ENCODE assay signal across 32 cellular contexts in the genomic region with DNA sequence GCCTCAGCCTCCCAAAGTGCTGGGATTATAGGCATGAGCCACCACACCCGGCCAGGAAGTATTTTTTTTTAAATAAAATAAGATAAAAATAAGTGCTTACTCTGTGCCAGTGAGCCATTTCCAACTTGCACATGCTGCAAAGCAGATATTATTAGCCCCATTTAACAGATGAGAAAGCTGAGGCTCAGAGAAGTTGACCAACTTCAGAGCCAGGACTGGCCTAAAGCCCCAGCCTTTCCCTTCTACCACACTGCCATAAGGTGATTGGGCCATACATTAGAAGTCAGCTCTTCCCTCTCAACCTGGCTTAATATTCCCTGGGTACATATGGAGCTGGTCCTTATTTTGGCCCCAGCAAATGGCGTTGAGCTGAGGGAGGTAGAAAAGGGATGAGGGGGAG. TPM values are rescaled to one million over a fixed set of nuclear protein-coding genes. Genes with fewer than 3 reads are reported as not detected.
"Had no signal": no experiment of that assay in that cellular context is flagged by ENCODE, and none has a peak within 500 bp of the region (broad histone marks: within the 10 kb centered on the region; RNA-seq: fewer than 3 reads in every experiment).

No MANE protein-coding gene starts in this region.

- H3K4me3 Mint-ChIP-seq: naive thymus-derived CD4-positive, alpha-beta T cell had no signal

- H3K4me1 ChIP-seq: gastrocnemius medialis, left lung, lower lobe of right lung had no signal

- H3K4me3 ChIP-seq: coronary artery, dorsolateral prefrontal cortex, esophagus squamous epithelium, gastrocnemius medialis, heart right ventricle, left lung, lower lobe of right lung had no signal

- DNase-seq: dermis blood vessel endothelial cell; dorsolateral prefrontal cortex; effector CD4-positive, alpha-beta T cell; effector memory CD4-positive, alpha-beta T cell; erythroblast; esophagus squamous epithelium; foreskin fibroblast; foreskin melanocyte; gastrocnemius medialis; glutamatergic neuron; head of caudate nucleus; heart right ventricle; hippocampal formation; left cardiac atrium; left lung; left ventricle myocardium superior; lower lobe of right lung; mesendoderm; midbrain; naive thymus-derived CD4-positive, alpha-beta T cell had no signal

- H3K27ac ChIP-seq: coronary artery, dorsolateral prefrontal cortex, epithelial cell of prostate, esophagus squamous epithelium, gastrocnemius medialis, heart right ventricle, left lung, lower lobe of right lung had no signal

- H3K27me3 ChIP-seq: dorsolateral prefrontal cortex, left lung had no signal

- H3K36me3 ChIP-seq: esophagus squamous epithelium, gastrocnemius medialis, heart right ventricle, left lung, lower lobe of right lung had no signal

- H3K9me3 ChIP-seq: esophagus squamous epithelium, gastrocnemius medialis, heart right ventricle, left lung, lower lobe of right lung had no signal

- FAIRE-seq: colon, endometrium, islet of Langerhans, keratinocyte had no signal

- H3K27ac Mint-ChIP-seq: naive thymus-derived CD4-positive, alpha-beta T cell had no signal

- ATAC-seq: esophagus mucosa; gastrocnemius medialis; heart right ventricle; left cardiac atrium; left lung; left ventricle myocardium superior; lower lobe of right lung; naive thymus-derived CD4-positive, alpha-beta T cell had no signal

- H3K4me1 Mint-ChIP-seq: naive thymus-derived CD4-positive, alpha-beta T cell had no signal

RNA-seq across cellular contexts. Expression of gene NEUROD2, which starts 25.1 kb away (rescaled TPM):
- total RNA-seq: dermis blood vessel endothelial cell; esophagus mucosa; esophagus squamous epithelium; gastrocnemius medialis; glomerular endothelial cell; heart right ventricle; kidney epithelial cell; left cardiac atrium; left lung; left ventricle myocardium superior; lower lobe of right lung; lung microvascular endothelial cell; mucosa of gallbladder; naive thymus-derived CD4-positive, alpha-beta T cell had no signal
- polyA plus RNA-seq: heart right ventricle; keratinocyte; naive thymus-derived CD4-positive, alpha-beta T cell had no signal

RNA-seq across cellular contexts. Expression of gene PPP1R1B, which starts 44.1 kb away (rescaled TPM):
- total RNA-seq: dermis blood vessel endothelial cell; glomerular endothelial cell; kidney epithelial cell; lung microvascular endothelial cell; mononuclear cell; naive thymus-derived CD4-positive, alpha-beta T cell had no signal
- polyA plus RNA-seq: naive thymus-derived CD4-positive, alpha-beta T cell had no signal
